ENCODE assay signal across 1 cellular context in the genomic region with DNA sequence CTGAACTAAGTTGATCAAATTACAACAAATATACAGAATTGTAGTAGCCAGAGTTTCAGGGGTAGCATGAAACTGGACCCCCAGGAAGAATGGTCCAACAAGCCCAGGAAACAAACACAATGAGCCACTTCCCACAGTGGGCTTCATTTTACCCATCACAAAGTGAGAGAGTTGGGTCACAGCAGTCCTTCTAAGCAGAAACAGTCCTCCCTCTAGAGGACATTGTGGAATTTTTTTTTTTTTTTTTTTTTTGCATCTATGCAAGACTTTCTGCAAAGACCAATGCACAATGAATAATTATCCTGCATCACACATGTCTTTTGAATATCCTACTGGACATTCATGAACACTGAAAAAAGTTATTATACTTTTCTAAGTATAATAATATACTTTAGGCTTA.
A peak's percentile ranks its signal among the peaks of the same experiment; 100 is the strongest.
TF ChIP-seq lines count a peak whose summit lies in the region.

No MANE protein-coding gene starts in this region.

TF ChIP-seq in HepG2, 621 proteins besides CTCF, POLR2A, EP300 and RAD21 (continued from another document):
- TF ChIP-seq, protein P1, sequence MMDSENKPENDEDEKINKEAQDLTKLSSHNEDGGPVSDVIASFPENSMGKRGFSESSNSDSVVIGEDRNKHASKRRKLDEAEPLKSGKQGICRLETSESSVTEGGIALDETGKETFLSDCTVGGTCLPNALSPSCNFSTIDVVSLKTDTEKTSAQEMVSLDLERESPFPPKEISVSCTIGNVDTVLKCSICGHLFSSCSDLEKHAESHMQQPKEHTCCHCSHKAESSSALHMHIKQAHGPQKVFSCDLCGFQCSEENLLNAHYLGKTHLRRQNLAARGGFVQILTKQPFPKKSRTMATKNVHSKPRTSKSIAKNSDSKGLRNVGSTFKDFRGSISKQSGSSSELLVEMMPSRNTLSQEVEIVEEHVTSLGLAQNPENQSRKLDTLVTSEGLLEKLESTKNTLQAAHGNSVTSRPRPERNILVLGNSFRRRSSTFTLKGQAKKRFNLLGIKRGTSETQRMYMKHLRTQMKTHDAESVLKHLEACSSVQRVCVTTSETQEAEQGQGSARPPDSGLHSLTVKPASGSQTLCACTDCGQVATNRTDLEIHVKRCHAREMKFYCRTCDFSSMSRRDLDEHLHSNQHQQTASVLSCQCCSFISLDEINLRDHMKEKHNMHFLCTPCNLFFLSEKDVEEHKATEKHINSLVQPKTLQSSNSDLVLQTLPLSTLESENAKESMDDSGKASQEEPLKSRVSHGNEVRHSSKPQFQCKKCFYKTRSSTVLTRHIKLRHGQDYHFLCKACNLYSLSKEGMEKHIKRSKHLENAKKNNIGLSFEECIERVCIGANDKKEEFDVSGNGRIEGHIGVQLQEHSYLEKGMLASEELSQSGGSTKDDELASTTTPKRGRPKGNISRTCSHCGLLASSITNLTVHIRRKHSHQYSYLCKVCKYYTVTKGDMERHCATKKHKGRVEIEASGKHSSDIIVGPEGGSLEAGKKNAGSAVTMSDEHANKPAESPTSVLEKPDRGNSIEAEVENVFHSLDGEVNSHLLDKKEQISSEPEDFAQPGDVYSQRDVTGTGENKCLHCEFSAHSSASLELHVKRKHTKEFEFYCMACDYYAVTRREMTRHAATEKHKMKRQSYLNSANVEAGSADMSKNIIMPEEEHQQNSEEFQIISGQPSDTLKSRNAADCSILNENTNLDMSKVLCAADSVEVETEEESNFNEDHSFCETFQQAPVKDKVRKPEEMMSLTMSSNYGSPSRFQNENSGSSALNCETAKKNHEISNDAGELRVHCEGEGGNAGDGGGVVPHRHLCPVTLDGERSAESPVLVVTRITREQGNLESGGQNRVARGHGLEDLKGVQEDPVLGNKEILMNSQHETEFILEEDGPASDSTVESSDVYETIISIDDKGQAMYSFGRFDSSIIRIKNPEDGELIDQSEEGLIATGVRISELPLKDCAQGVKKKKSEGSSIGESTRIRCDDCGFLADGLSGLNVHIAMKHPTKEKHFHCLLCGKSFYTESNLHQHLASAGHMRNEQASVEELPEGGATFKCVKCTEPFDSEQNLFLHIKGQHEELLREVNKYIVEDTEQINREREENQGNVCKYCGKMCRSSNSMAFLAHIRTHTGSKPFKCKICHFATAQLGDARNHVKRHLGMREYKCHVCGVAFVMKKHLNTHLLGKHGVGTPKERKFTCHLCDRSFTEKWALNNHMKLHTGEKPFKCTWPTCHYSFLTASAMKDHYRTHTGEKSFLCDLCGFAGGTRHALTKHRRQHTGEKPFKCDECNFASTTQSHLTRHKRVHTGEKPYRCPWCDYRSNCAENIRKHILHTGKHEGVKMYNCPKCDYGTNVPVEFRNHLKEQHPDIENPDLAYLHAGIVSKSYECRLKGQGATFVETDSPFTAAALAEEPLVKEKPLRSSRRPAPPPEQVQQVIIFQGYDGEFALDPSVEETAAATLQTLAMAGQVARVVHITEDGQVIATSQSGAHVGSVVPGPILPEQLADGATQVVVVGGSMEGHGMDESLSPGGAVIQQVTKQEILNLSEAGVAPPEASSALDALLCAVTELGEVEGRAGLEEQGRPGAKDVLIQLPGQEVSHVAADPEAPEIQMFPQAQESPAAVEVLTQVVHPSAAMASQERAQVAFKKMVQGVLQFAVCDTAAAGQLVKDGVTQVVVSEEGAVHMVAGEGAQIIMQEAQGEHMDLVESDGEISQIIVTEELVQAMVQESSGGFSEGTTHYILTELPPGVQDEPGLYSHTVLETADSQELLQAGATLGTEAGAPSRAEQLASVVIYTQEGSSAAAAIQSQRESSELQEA (CRISPR knock-in tag; IDR thresholded peaks at IDR 0.05; ENCODE audit: not compliant biosample characterization) = no peak
- TF ChIP-seq BCL6 (CRISPR knock-in tag; IDR thresholded peaks at IDR 0.05) (no peak), STAG1 (CRISPR knock-in tag; IDR thresholded peaks at IDR 0.05) (peak; percentile 6; the same call in 1 of the 2 replicates)
TF ChIP-seq in HepG2: peak in this region for 2.
